32 cellular contexts compared by ENCODE assay signal in the genomic region with DNA sequence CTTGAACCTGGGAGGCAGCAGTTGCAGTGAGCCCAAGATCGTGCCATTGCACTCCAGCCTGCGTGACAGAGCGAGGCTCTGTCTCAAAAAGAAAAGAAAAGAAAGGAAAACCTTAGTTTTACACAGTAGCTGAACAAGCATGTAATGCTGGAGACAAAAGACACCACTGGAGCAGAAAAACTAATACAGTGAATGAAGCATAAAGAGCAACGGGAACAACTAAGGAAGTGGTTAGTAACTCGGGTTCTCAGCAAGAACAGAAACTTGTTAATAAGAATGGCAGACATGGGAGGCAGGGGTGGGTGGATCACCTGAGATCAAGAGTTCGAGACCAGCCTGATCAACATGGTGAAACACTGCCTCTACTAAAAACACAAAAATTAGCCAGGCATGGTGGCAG.
"Had no signal": no experiment of that assay in that cellular context is flagged by ENCODE, and none has a peak within 500 bp of the region (broad histone marks: within the 10 kb centered on the region; RNA-seq: fewer than 3 reads in every experiment).

No MANE protein-coding gene starts in this region.

- DNase-seq: activated B cell treated with CpG ODN at 0.5 μM for 24 hours; activated CD4-positive, alpha-beta memory T cell treated with anti-CD3 and anti-CD28 coated beads for 36 hours; activated CD4-positive, alpha-beta T cell treated with anti-CD3 and anti-CD28 coated beads for 4 hours; activated CD4-positive, alpha-beta T cell treated with anti-CD3 and anti-CD28 coated beads, Interleukin-2, amount 10 ng/mL, durations not matched to agents 24 days and 14 days; activated CD4-positive, alpha-beta T cell treated with anti-CD3 and anti-CD28 coated beads, Interleukin-2, amount 50 U/mL, for 1 hour; activated CD4-positive, alpha-beta T cell treated with anti-CD3 and anti-CD28 coated beads, Interleukin-2, amount 50 U/mL, for 4 hours; activated CD4-positive, CD25-positive, alpha-beta regulatory T cell treated with anti-CD3 and anti-CD28 coated beads, Interleukin-2, amount 50 U/mL, for 72 hours; activated CD8-positive, alpha-beta memory T cell treated with anti-CD3 and anti-CD28 coated beads, Interleukin-2, amount 50 U/mL, for 4 hours; activated CD8-positive, alpha-beta T cell treated with anti-CD3 and anti-CD28 coated beads for 36 hours; activated effector memory CD4-positive, alpha-beta T cell treated with anti-CD3 and anti-CD28 coated beads, Interleukin-2, amount 50 U/mL, for 16 hours; activated naive CD4-positive, alpha-beta T cell treated with anti-CD3 and anti-CD28 coated beads, Interleukin-2, amount 10 ng/mL, durations not matched to agents 7 days and 5 days; activated naive CD4-positive, alpha-beta T cell treated with Interleukin-2 at 50 U/mL for 16 hours; activated naive CD8-positive, alpha-beta T cell treated with anti-CD3 and anti-CD28 coated beads, Interleukin-2, amount 10 ng/mL, durations not matched to agents 7 days and 5 days; activated naive CD8-positive, alpha-beta T cell treated with anti-CD3 and anti-CD28 coated beads, Interleukin-2, amount 50 U/mL, for 24 hours; activated T-cell treated with anti-CD3 and anti-CD28 coated beads for 4 hours; activated T-cell treated with anti-CD3 and anti-CD28 coated beads, Interleukin-2, amount 50 U/mL, for 1 hour; activated T-cell treated with anti-CD3 and anti-CD28 coated beads, Interleukin-2, amount 50 U/mL, for 4 hours; activated T-cell treated with anti-CD3 and anti-CD28 coated beads, Interleukin-2, amount 50 U/mL, for 72 hours; amygdala; anterior cingulate cortex; body of pancreas; brain microvascular endothelial cell; caudate nucleus; cerebellar nuclear complex; T-helper 1 cell; T-helper 2 cell; T-helper 9 cell had no signal

- H3K4me1 ChIP-seq: ascending aorta, body of pancreas had no signal

- FAIRE-seq: TTC549 had no signal

- ATAC-seq: activated CD8-positive, alpha-beta T cell treated with anti-CD3 and anti-CD28 coated beads for 36 hours; activated naive CD8-positive, alpha-beta T cell treated with anti-CD3 and anti-CD28 coated beads, Interleukin-2, amount 50 U/mL, for 24 hours; activated T-cell treated with anti-CD3 and anti-CD28 coated beads, Interleukin-2, amount 50 U/mL, for 4 hours; activated T-cell treated with anti-CD3 and anti-CD28 coated beads, Interleukin-2, amount 50 U/mL, for 72 hours; activated T-helper 17 cell treated with anti-CD3 and anti-CD28 coated beads, Interleukin-2, amount 50 U/mL, for 72 hours; body of pancreas had no signal

- H3K36me3 ChIP-seq: ascending aorta, brain microvascular endothelial cell, cardiac muscle cell had no signal

- H3K27me3 ChIP-seq: ascending aorta, body of pancreas, brain microvascular endothelial cell, cardiac muscle cell had no signal

- H3K4me3 ChIP-seq: ascending aorta, body of pancreas, cardiac muscle cell had no signal

- H3K27ac ChIP-seq: ascending aorta, body of pancreas, brain microvascular endothelial cell, cardiac muscle cell, VCaP had no signal

- H3K9me3 ChIP-seq: ascending aorta, body of pancreas had no signal
